27 cellular contexts compared by ENCODE assay signal in genomic region chr10:100776671-100777070, GRCh38. TPM values are rescaled to one million over a fixed set of nuclear protein-coding genes. Genes with fewer than 3 reads are reported as not detected.
"Had no signal": no experiment of that assay in that cellular context is flagged by ENCODE, and none has a peak within 500 bp of the region (broad histone marks: within the 10 kb centered on the region; RNA-seq: fewer than 3 reads in every experiment).

No MANE protein-coding gene starts in this region.

- H3K27me3 ChIP-seq: MG63 had no signal

- H3K36me3 ChIP-seq: MG63 had no signal

- H3K27ac ChIP-seq: RWPE1 had no signal

- H3K9ac ChIP-seq: SK-N-SH had no signal

- H3K9me3 ChIP-seq: MG63, SK-N-SH had no signal

- DNase-seq: KBM-7, MG63, NCI-H1092, NCI-H1105 treated with DMSO at 0.1 percent for 48 hours, NCI-H1417 treated with DMSO at 0.1 percent for 48 hours, NCI-H146, NCI-H1694 treated with DMSO at 0.1 percent for 48 hours, NCI-H1930, NCI-H2081, NCI-H2107, NCI-H2171, NCI-H226, NCI-H446, NCI-H510A, NCI-H524 treated with DMSO at 0.1 percent for 48 hours, NCI-H69, NCI-H774, PC-3, SHP77, SK-N-SH, SW 1271 had no signal

- H3K4me3 ChIP-seq: MG63 had no signal

- H3K9me2 ChIP-seq: SK-N-SH had no signal

- ATAC-seq: Panc1, PC-3 had no signal

- H3K4me2 ChIP-seq: SK-N-SH had no signal

RNA-seq across cellular contexts. Expression of gene PAX2, which starts 31.3 kb away (rescaled TPM):
- total RNA-seq: HT-29, LHCN-M2, OCI-LY7, PC-3, SK-MEL-5 had no signal
- polyA plus RNA-seq: SK-N-SH had no signal
